Comparison of ENCODE assay signal across 6 cellular contexts in the genomic region with DNA sequence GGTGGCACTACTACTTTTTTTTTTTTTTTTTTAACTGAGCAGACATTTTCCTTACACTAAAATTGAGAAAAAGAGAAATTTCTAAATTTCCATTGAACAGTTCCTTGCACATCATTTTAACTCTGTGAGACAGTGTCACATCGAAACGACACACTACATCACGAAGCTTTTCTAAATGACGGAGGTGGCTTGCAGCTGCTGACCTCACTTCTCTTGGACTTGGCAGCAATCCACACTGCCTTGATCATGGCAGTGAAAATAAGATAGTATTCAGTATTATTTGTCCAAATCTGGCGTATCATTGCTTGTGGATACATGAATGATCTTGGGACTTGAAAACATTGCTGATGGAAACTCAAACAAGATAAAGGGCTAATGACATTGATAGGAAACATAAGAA.
"Had no signal": no experiment of that assay in that cellular context is flagged by ENCODE, and none has a peak within 500 bp of the region (broad histone marks: within the 10 kb centered on the region; RNA-seq: fewer than 3 reads in every experiment).

No MANE protein-coding gene starts in this region.

- DNase-seq: H9, HCEC 1CT, HFFc6, IMR-90 had no signal

- H3K27ac Mint-ChIP-seq: GM23338, H9, HFFc6 had no signal

- H3K9me3 Mint-ChIP-seq: H9, HFFc6 had no signal

- H3K4me1 Mint-ChIP-seq: GM23338, H9 had no signal

- H3K4me3 Mint-ChIP-seq: GM23338, H9, HFFc6 had no signal

- H3K4me3 ChIP-seq: GM23338, K562 had no signal
